ENCODE assay signal across 1 cellular context in the genomic region with DNA sequence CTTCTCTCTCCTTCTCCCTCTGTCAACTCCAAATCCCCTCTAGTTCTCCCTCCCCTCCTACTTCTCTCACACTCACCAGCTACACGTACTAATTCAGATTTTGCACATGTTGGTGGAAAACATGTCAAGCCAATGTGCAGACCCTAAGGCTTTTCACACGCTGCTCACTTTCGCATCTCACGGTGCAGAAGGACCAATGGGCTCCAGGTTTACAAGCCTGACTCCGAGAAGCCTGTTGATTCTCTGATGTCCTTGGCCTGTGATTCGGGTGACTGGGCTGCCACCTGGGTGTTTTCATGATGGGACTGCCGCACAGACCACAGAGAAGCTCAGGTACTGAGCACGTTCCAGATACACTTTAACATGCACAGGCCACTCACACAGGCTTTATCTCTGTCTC.
TF ChIP-seq lines count a peak whose summit lies in the region.

No MANE protein-coding gene starts in this region.

TF ChIP-seq in WTC11, 78 proteins besides CTCF, POLR2A, EP300 and RAD21 (continued from another document):
- TF ChIP-seq, protein P1, sequence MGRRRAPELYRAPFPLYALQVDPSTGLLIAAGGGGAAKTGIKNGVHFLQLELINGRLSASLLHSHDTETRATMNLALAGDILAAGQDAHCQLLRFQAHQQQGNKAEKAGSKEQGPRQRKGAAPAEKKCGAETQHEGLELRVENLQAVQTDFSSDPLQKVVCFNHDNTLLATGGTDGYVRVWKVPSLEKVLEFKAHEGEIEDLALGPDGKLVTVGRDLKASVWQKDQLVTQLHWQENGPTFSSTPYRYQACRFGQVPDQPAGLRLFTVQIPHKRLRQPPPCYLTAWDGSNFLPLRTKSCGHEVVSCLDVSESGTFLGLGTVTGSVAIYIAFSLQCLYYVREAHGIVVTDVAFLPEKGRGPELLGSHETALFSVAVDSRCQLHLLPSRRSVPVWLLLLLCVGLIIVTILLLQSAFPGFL (CRISPR knock-in tag; IDR thresholded peaks at IDR 0.05; ENCODE audit: borderline replicate concordance), result no peak
- TF ChIP-seq NR1H2 (CRISPR knock-in tag; IDR thresholded peaks at IDR 0.05) (no peak), ZNF263 (CRISPR knock-in tag; IDR thresholded peaks at IDR 0.05; ENCODE audit: low read depth) (no peak), ZNF232 (CRISPR knock-in tag; IDR thresholded peaks at IDR 0.05) (no peak)
- TF ChIP-seq, protein P2, sequence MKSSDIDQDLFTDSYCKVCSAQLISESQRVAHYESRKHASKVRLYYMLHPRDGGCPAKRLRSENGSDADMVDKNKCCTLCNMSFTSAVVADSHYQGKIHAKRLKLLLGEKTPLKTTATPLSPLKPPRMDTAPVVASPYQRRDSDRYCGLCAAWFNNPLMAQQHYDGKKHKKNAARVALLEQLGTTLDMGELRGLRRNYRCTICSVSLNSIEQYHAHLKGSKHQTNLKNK (CRISPR knock-in tag; IDR thresholded peaks at IDR 0.05), result no peak
TF ChIP-seq in WTC11: peak in this region for 0.
